8 cellular contexts compared by ENCODE assay signal in genomic region chrX:47190445-47191269, GRCh38. TPM values are rescaled to one million over a fixed set of nuclear protein-coding genes. Genes with fewer than 3 reads are reported as not detected.
DNase-seq lines count a peak whose midpoint lies in the region; ATAC-seq and TF ChIP-seq lines count a peak whose summit lies in the region.

No MANE protein-coding gene starts in this region.

- peak overlapping the region; percentile 76 for H3K4me3 ChIP-seq in osteoblast (ENCODE audit: insufficient read depth, low read length)
- H3K4me3 ChIP-seq in thoracic aorta: peak overlapping the region; percentile 76

- no peak for TF ChIP-seq CTCF in osteoblast (IDR thresholded peaks at IDR 0.05; ENCODE audit: extremely low read depth, low read depth, low read length)
- TF ChIP-seq CTCF in thoracic aorta (IDR thresholded peaks at IDR 0.05): no peak

- H3K9me3 ChIP-seq in osteoblast (ENCODE audit: low read depth, low read length) (no peaks in the 10 kb centered on the region), thoracic aorta (no peaks in the 10 kb centered on the region)

- DNase-seq in GM03348 (ENCODE audit: low spot score) (peak; percentile 92), HEK293T (ENCODE audit: extremely low spot score) (peak; percentile 85), NCI-H1048 (lab: John Stamatoyannopoulos, UW) (peak; percentile 75), SK-N-DZ (ENCODE audit: low spot score) (peak; percentile 94), glomerular visceral epithelial cell (ENCODE audit: extremely low spot score) (peak; percentile 89), osteoblast (ENCODE audit: insufficient read length, low spot score, missing footprints) (peak; percentile 98), thoracic aorta (ENCODE audit: low spot score) (peak; percentile 63)
- peak; percentile 89 for DNase-seq in activated naive CD4-positive, alpha-beta T cell treated with anti-CD3 and anti-CD28 coated beads, Interleukin-2, amount 10 ng/mL, durations not matched to agents 7 days and 5 days

- H4K20me1 ChIP-seq in osteoblast (ENCODE audit: insufficient read depth, low read length): peaks cover 9% of the 10 kb centered on the region

- peak overlapping the region; percentile 81 for H3K4me2 ChIP-seq in osteoblast (ENCODE audit: insufficient read depth, low read length)

- H3K4me3 Mint-ChIP-seq in activated naive CD4-positive, alpha-beta T cell treated with anti-CD3 and anti-CD28 coated beads, Interleukin-2, amount 10 ng/mL, durations not matched to agents 7 days and 5 days: peak overlapping the region; percentile 90

- POLR2A ChIA-PET in HEK293T (lab: Yijun Ruan, JAX): interaction anchor here (0.9 to 2.8 kb wide), 8 partner anchors 18 to 333 kb away, joined by 3 to 24 read pairs (median 7); partner anchors contain the start of genes NDUFB11, RBM10 and USP11

- ATAC-seq in thoracic aorta (ENCODE audit: insufficient number of reproducible peaks, low FRiP score, low read depth): no peak

- H3K27me3 Mint-ChIP-seq in activated naive CD4-positive, alpha-beta T cell treated with anti-CD3 and anti-CD28 coated beads, Interleukin-2, amount 10 ng/mL, durations not matched to agents 7 days and 5 days: no peaks in the 10 kb centered on the region

- peaks cover 34% of the 10 kb centered on the region for H3K4me1 Mint-ChIP-seq in activated naive CD4-positive, alpha-beta T cell treated with anti-CD3 and anti-CD28 coated beads, Interleukin-2, amount 10 ng/mL, durations not matched to agents 7 days and 5 days

- peaks cover 30% of the 10 kb centered on the region for H3K79me2 ChIP-seq in osteoblast (ENCODE audit: insufficient read depth, low read length)

- CTCF ChIA-PET in HEK293T (lab: Yijun Ruan, JAX): interaction anchor here (1.5 to 3.3 kb wide), 2 partner anchors 194 to 332 kb away, joined by 6 to 8 read pairs; no protein-coding TSS in a partner anchor
- CTCF ChIA-PET in activated naive CD4-positive, alpha-beta T cell treated with anti-CD3 and anti-CD28 coated beads, Interleukin-2, amount 10 ng/mL, durations not matched to agents 7 days and 5 days (lab: Charles Lee): interaction anchor here (0.6 to 3.4 kb wide), 2 partner anchors 50 to 193 kb away, joined by 5 to 17 read pairs; no protein-coding TSS in a partner anchor

- H3K9me3 Mint-ChIP-seq in activated naive CD4-positive, alpha-beta T cell treated with anti-CD3 and anti-CD28 coated beads, Interleukin-2, amount 10 ng/mL, durations not matched to agents 7 days and 5 days: no peaks in the 10 kb centered on the region

- H2AFZ ChIP-seq in osteoblast (ENCODE audit: low read length): peak overlapping the region; percentile 67

- H3K27ac ChIP-seq in osteoblast (ENCODE audit: low read depth, low read length): peak overlapping the region; percentile 19
- no peak overlapping the region for H3K27ac ChIP-seq in thoracic aorta

- H3K36me3 Mint-ChIP-seq in activated naive CD4-positive, alpha-beta T cell treated with anti-CD3 and anti-CD28 coated beads, Interleukin-2, amount 10 ng/mL, durations not matched to agents 7 days and 5 days: peaks cover 15% of the 10 kb centered on the region

- peaks cover 22% of the 10 kb centered on the region for H3K4me1 ChIP-seq in osteoblast (ENCODE audit: insufficient read depth, low read length)
- H3K4me1 ChIP-seq in thoracic aorta (ENCODE audit: control insufficient read depth in 1 of 2, low read depth in 2 of 2): peaks cover 9% of the 10 kb centered on the region in 2 donors

- H3K36me3 ChIP-seq in osteoblast (ENCODE audit: insufficient read depth, low read length) (peaks cover 3% of the 10 kb centered on the region), thoracic aorta (peaks cover 5% of the 10 kb centered on the region)

- peak overlapping the region; percentile 94 for H3K27ac Mint-ChIP-seq in activated naive CD4-positive, alpha-beta T cell treated with anti-CD3 and anti-CD28 coated beads, Interleukin-2, amount 10 ng/mL, durations not matched to agents 7 days and 5 days

- H3K27me3 ChIP-seq in osteoblast (ENCODE audit: insufficient read depth, low read length) (peaks cover 3% of the 10 kb centered on the region), thoracic aorta (replicated peaks; ENCODE audit: insufficient read depth) (no peaks in the 10 kb centered on the region)

TF ChIP-seq in HEK293T, 16 proteins besides CTCF, POLR2A, EP300 and RAD21:
- TF ChIP-seq ARNT (IDR thresholded peaks at IDR 0.05) (no peak), FOXK2 (IDR thresholded peaks at IDR 0.05) (no peak), LEF1 (IDR thresholded peaks at IDR 0.05; ENCODE audit: borderline replicate concordance) (no peak), CTBP1 (IDR thresholded peaks at IDR 0.05; ENCODE audit: borderline replicate concordance) (no peak), PKNOX1 (IDR thresholded peaks at IDR 0.05) (no peak), SP1 (IDR thresholded peaks at IDR 0.05) (no peak), FOXA1 (IDR thresholded peaks at IDR 0.05) (no peak), NFRKB (IDR thresholded peaks at IDR 0.05) (no peak), HDGF (IDR thresholded peaks at IDR 0.05; ENCODE audit: borderline replicate concordance) (no peak), FOXM1 (IDR thresholded peaks at IDR 0.05; ENCODE audit: borderline replicate concordance) (no peak), L3MBTL2 (conservative IDR thresholded peaks at IDR 0.05) (peak; percentile 73), SUZ12 (IDR thresholded peaks at IDR 0.05) (no peak), ZNF384 (IDR thresholded peaks at IDR 0.05) (no peak), TARDBP (IDR thresholded peaks at IDR 0.05) (no peak), BHLHE40 (IDR thresholded peaks at IDR 0.05; ENCODE audit: borderline replicate concordance) (peak; percentile 70; the same call in 1 of the 2 replicates), ELF4 (IDR thresholded peaks at IDR 0.05) (0 out of 2 replicates have a peak, but pooled peaks have one; percentile 32)

RNA-seq across cellular contexts. Expression of gene UBA1, which starts 3.0 kb away (rescaled TPM):
- 199 and 202 TPM in 2 replicates for polyA plus RNA-seq in SK-N-DZ (2014; cell fraction: cytosol; rRNA removed)
- polyA plus RNA-seq in SK-N-DZ (2014; cell fraction: nucleus; rRNA removed): 118 and 153 TPM in 2 replicates
- total RNA-seq in osteoblast (142 and 150 TPM in 2 replicates), thoracic aorta (100 to 1,000 TPM; 132 to 133 TPM)

RNA-seq across cellular contexts. Expression of gene CDK16, which starts 27.8 kb away (rescaled TPM):
- 80.1 and 95.4 TPM in 2 replicates for polyA plus RNA-seq in SK-N-DZ (2014; cell fraction: cytosol; rRNA removed)
- polyA plus RNA-seq in SK-N-DZ (2014; cell fraction: nucleus; rRNA removed): 186 and 231 TPM in 2 replicates
- 61.2 and 65.4 TPM in 2 replicates for total RNA-seq in osteoblast
- total RNA-seq in thoracic aorta: 10 to 100 TPM; 66.7 to 74.6 TPM

RNA-seq across cellular contexts. Expression of gene USP11, which starts 42.2 kb away (rescaled TPM):
- 75.5 and 78.1 TPM in 2 replicates for polyA plus RNA-seq in SK-N-DZ (2014; cell fraction: cytosol; rRNA removed)
- 106 and 131 TPM in 2 replicates for polyA plus RNA-seq in SK-N-DZ (2014; cell fraction: nucleus; rRNA removed)
- total RNA-seq in osteoblast (28.2 and 31.8 TPM in 2 replicates), thoracic aorta (10 to 100 TPM; 50.8 to 68.6 TPM)

RNA-seq across cellular contexts. Expression of gene RBM10, which starts 45.6 kb away (rescaled TPM):
- polyA plus RNA-seq in SK-N-DZ (2014; cell fraction: cytosol; rRNA removed): 60.0 and 60.5 TPM in 2 replicates
- polyA plus RNA-seq in SK-N-DZ (2014; cell fraction: nucleus; rRNA removed): 54.2 and 64.8 TPM in 2 replicates
- total RNA-seq in osteoblast (29.2 and 32.9 TPM in 2 replicates), thoracic aorta (10 to 100 TPM; 24.1 to 25.2 TPM)

RNA-seq across cellular contexts. Expression of gene NDUFB11, which starts 46.2 kb away (rescaled TPM):
- polyA plus RNA-seq in SK-N-DZ (2014; cell fraction: cytosol; rRNA removed): 144 and 154 TPM in 2 replicates
- 87.7 and 101 TPM in 2 replicates for polyA plus RNA-seq in SK-N-DZ (2014; cell fraction: nucleus; rRNA removed)
- total RNA-seq in osteoblast: 43.1 and 45.4 TPM in 2 replicates
- total RNA-seq in thoracic aorta: 10 to 100 TPM; 24.0 to 35.3 TPM
